ENCODE assay signal across 1 cellular context in genomic region chr20:45781391-45781931, GRCh38.
TF ChIP-seq lines count a peak whose summit lies in the region.

No MANE protein-coding gene starts in this region.

TF ChIP-seq in GM23338, 12 proteins besides CTCF, POLR2A, EP300 and RAD21 (continued from another document):
- TF ChIP-seq ZNF462 (CRISPR knock-in tag; IDR thresholded peaks at IDR 0.05) (no peak), STAT1 (IDR thresholded peaks at IDR 0.05; ENCODE audit: unreplicated experiment) (no peak), REST (IDR thresholded peaks at IDR 0.05; ENCODE audit: unreplicated experiment) (no peak), ZNF331 (CRISPR knock-in tag; IDR thresholded peaks at IDR 0.05; ENCODE audit: low read depth) (no peak), JUNB (IDR thresholded peaks at IDR 0.05; ENCODE audit: unreplicated experiment) (no peak), POLR2AphosphoS5 (IDR thresholded peaks at IDR 0.05; ENCODE audit: low read depth) (no peak), EZH2phosphoT487 (IDR thresholded peaks at IDR 0.05; ENCODE audit: unreplicated experiment) (no peak), EZH2 (IDR thresholded peaks at IDR 0.05; ENCODE audit: low read depth, unreplicated experiment) (no peak), NANOG (IDR thresholded peaks at IDR 0.05; ENCODE audit: borderline replicate concordance) (no peak), CREB1 (CRISPR knock-in tag; IDR thresholded peaks at IDR 0.05; ENCODE audit: low read depth) (no peak)
